ENCODE assay signal across 8 cellular contexts in the genomic region with DNA sequence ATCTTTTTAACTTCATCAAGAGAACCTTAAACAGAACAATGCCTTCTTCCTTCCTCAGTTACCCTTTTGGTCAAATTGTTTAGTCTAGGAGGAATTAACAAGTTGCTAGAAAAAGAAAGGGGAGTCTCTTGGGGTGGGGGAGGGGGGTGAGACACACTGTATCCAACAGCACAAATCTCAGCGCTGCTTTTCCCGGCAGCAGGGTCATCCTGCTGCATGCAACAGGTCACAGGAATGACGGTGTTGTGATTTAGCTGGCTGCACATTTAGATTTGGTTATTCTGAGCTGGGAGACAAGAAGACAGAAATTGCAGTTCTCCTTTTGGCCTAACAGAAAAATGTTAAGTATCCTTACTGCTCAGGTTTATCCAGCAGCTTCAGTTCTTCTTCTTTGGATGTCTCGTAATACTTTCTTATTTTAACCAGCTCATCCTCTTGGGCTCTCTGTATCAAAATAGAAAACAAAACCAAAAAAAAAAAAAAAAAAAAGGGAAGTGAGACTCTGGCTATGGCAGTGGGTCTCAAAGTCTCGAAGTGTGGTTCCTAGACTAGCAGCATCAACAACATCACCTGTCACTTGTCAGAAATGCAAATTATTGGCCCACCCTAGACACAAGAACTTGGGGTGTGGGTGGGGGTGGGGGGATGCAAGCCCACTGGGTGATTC.
DNase-seq lines count a peak whose midpoint lies in the region; ATAC-seq and TF ChIP-seq lines count a peak whose summit lies in the region.

No MANE protein-coding gene starts in this region.

- DNase-seq in NOMO-1 (lab: John Stamatoyannopoulos, UW; ENCODE audit: unreplicated experiment in 2 of 2) (peak; percentile 85 to 95), memory B cell (ENCODE audit: low spot score in 2 of 2) (peak; percentile 27 to 41), NCI-H1048 (lab: John Stamatoyannopoulos, UW) (no peak), RWPE1 (ENCODE audit: low spot score) (no peak), esophagus squamous epithelium (lab: John Stamatoyannopoulos, UW) (no peak)
- no peak for DNase-seq in activated effector memory CD4-positive, alpha-beta T cell treated with Interleukin-2 at 50 U/mL for 16 hours

- H3K9me3 ChIP-seq in esophagus squamous epithelium = no peaks in the 10 kb centered on the region

- no peak overlapping the region for H3K27ac ChIP-seq in RWPE1
- H3K27ac ChIP-seq in esophagus squamous epithelium = peak overlapping the region in 2 of 4 donors; percentile 22 to 77

- H3K4me1 ChIP-seq in esophagus squamous epithelium = peaks cover 0 to 12% (median 5%) of the 10 kb centered on the region in 3 donors

- no peaks in the 10 kb centered on the region for H3K27me3 ChIP-seq in esophagus squamous epithelium

- peak; percentile 81 for ATAC-seq in GM18508 (IDR thresholded peaks at IDR 0.05; ENCODE audit: insufficient read depth, unreplicated experiment)
- ATAC-seq in HG02610 (IDR thresholded peaks at IDR 0.05; ENCODE audit: unreplicated experiment) = peak; percentile 81
- peak; percentile 90 for ATAC-seq in memory B cell (ENCODE audit: low read depth)

- POLR2A ChIA-PET in RWPE1 (lab: Yijun Ruan, JAX; ENCODE audit: low non-redundant PET) = no interaction called here

- H3K4me3 Mint-ChIP-seq in memory B cell = peak overlapping the region; percentile 38

- peaks cover 37% of the 10 kb centered on the region for H3K4me1 Mint-ChIP-seq in memory B cell

- intact Hi-C loops in esophagus squamous epithelium (cut with DNase I) = no loop called here

- H3K4me3 ChIP-seq in esophagus squamous epithelium = no peak overlapping the region

- peaks cover 1% of the 10 kb centered on the region for H3K9me3 Mint-ChIP-seq in memory B cell

- WGBS in esophagus squamous epithelium, 2 donors = 52 to 56% methylated on average over 5 of the region's 5 CpGs

- TF ChIP-seq CTCF in RWPE1 (conservative IDR thresholded peaks at IDR 0.05; ENCODE audit: low read depth) = no peak
- no peak for TF ChIP-seq CTCF in esophagus squamous epithelium (IDR thresholded peaks at IDR 0.05)

- H3K27ac Mint-ChIP-seq in memory B cell = peak overlapping the region; percentile 73

- CTCF ChIA-PET in RWPE1 (lab: Yijun Ruan, JAX) = no interaction called here

- H3K27me3 Mint-ChIP-seq in memory B cell = peaks cover 1% of the 10 kb centered on the region

- H3K36me3 ChIP-seq in esophagus squamous epithelium = no peaks in the 10 kb centered on the region

- TF ChIP-seq POLR2A in esophagus squamous epithelium (IDR thresholded peaks at IDR 0.05) = no peak

- H3K36me3 Mint-ChIP-seq in memory B cell = no peaks in the 10 kb centered on the region

Comparison
In these comparisons a context has a peak if more than half of its experiments do, and no peak if none do; other contexts are left out.
1. DNase-seq: peak in NOMO-1 (2 of 2) and memory B cell (2 of 2); none in activated effector memory CD4-positive, alpha-beta T cell treated with Interleukin-2 at 50 U/mL for 16 hours (single experiment), NCI-H1048 (single experiment), RWPE1 (single experiment) and esophagus squamous epithelium (single experiment).
2. Peak in every context shown above with its lines, with median percentiles within 50 percentile points of each other: ATAC-seq.